31 cellular contexts compared by ENCODE assay signal in the genomic region with DNA sequence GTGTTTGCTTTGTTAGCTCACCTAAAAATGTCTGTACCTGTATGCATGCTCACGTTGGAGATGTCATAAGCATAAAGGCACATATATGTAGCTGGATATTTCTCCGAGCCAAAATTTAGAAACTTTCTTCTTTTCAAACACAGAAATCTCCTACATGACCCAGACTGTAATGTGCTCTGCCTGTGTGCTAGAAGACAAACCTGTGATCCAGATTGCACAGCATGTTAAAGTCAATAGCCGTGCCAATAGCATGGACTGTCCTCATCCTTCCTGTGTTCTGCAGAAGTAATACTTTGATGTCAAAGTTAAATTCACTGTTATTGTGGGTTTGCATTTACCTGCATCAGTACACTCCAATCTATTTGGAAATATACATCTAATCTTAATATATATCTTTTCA.
"Had no signal": no experiment of that assay in that cellular context is flagged by ENCODE, and none has a peak within 500 bp of the region (broad histone marks: within the 10 kb centered on the region; RNA-seq: fewer than 3 reads in every experiment).

No MANE protein-coding gene starts in this region.

- H3K9me3 ChIP-seq: colonic mucosa, esophagus squamous epithelium, gastrocnemius medialis, mucosa of descending colon, neutrophil, ovary, testis, uterus had no signal

- H3K27me3 Mint-ChIP-seq: activated CD4-positive, alpha-beta memory T cell treated with anti-CD3 and anti-CD28 coated beads, Interleukin-2, amount 10 ng/mL, durations not matched to agents 7 days and 5 days; activated CD4-positive, alpha-beta T cell treated with anti-CD3 and anti-CD28 coated beads, Interleukin-2, amount 10 ng/mL, durations not matched to agents 7 days and 5 days; central memory CD8-positive, alpha-beta T cell; natural killer cell treated with Interleukin-12 subunit alpha and Interleukin-12 subunit beta and Interleukin-15 and Interleukin-18, amount 100 ng/mL, for 72 hours; progenitor cell of endocrine pancreas; T-helper 17 cell; type B pancreatic cell had no signal

- H3K79me2 ChIP-seq: hepatocyte had no signal

- H3K4me3 Mint-ChIP-seq: activated CD4-positive, alpha-beta memory T cell treated with anti-CD3 and anti-CD28 coated beads, Interleukin-2, amount 10 ng/mL, durations not matched to agents 7 days and 5 days; activated CD4-positive, alpha-beta T cell treated with anti-CD3 and anti-CD28 coated beads, Interleukin-2, amount 10 ng/mL, durations not matched to agents 7 days and 5 days; activated T-cell treated with anti-CD3 and anti-CD28 coated beads, Interleukin-2, amount 50 U/mL, for 4 hours; central memory CD8-positive, alpha-beta T cell; natural killer cell treated with Interleukin-12 subunit alpha and Interleukin-12 subunit beta and Interleukin-15 and Interleukin-18, amount 100 ng/mL, for 72 hours; T-helper 17 cell; type B pancreatic cell had no signal

- H3K27ac ChIP-seq: colonic mucosa, epithelial cell of prostate, esophagus squamous epithelium, gastrocnemius medialis, hepatocyte, neutrophil, ovary, skin epidermis, testis, uterus had no signal

- H3K9me3 Mint-ChIP-seq: activated CD4-positive, alpha-beta memory T cell treated with anti-CD3 and anti-CD28 coated beads, Interleukin-2, amount 10 ng/mL, durations not matched to agents 7 days and 5 days; activated CD4-positive, alpha-beta T cell treated with anti-CD3 and anti-CD28 coated beads, Interleukin-2, amount 10 ng/mL, durations not matched to agents 7 days and 5 days; activated T-helper 2 cell treated with anti-CD3 and anti-CD28 coated beads, Interferon-gamma antibody, Interleukin-2, Interleukin-4, amounts not matched to agents 10 μg/mL and 5 μg/mL and 100 μg/mL, durations not matched to agents 14 hours and 24 hours and 36 hours; type B pancreatic cell had no signal

- H3K4me3 ChIP-seq: colonic mucosa, esophagus squamous epithelium, gastrocnemius medialis, hepatocyte, mucosa of descending colon, ovary, skin epidermis, testis, uterus had no signal

- H3K4me2 ChIP-seq: hepatocyte had no signal

- ATAC-seq: activated naive CD4-positive, alpha-beta T cell treated with anti-CD3 and anti-CD28 coated beads, Interleukin-2, amount 50 U/mL, for 72 hours; activated T-cell treated with anti-CD3 and anti-CD28 coated beads, Interleukin-2, amount 50 U/mL, for 4 hours; gastrocnemius medialis; left ventricle myocardium superior; natural killer cell treated with Interleukin-12 subunit alpha and Interleukin-12 subunit beta and Interleukin-15 and Interleukin-18, amount 100 ng/mL, for 72 hours; sciatic nerve; stimulated activated naive CD8-positive, alpha-beta T cell treated with anti-CD3 and anti-CD28 coated beads, Interleukin-15, Interleukin-2, amounts not matched to agents 100 U/mL and 50 U/mL, for 24 hours; T-helper 17 cell had no signal

- H3K36me3 Mint-ChIP-seq: activated naive CD4-positive, alpha-beta T cell treated with anti-CD3 and anti-CD28 coated beads, Interleukin-2, amount 50 U/mL, for 72 hours; natural killer cell treated with Interleukin-12 subunit alpha and Interleukin-12 subunit beta and Interleukin-15 and Interleukin-18, amount 100 ng/mL, for 72 hours; type B pancreatic cell had no signal

- H3K36me3 ChIP-seq: colonic mucosa, esophagus squamous epithelium, gastrocnemius medialis, neutrophil, ovary, uterus had no signal

- H2AFZ ChIP-seq: hepatocyte had no signal

- H3K27me3 ChIP-seq: colonic mucosa, esophagus squamous epithelium, gastrocnemius medialis, hepatocyte, neutrophil, ovary, testis, uterus had no signal

- H3K4me1 ChIP-seq: colonic mucosa, esophagus squamous epithelium, gastrocnemius medialis, testis, uterus had no signal

- H3K4me1 Mint-ChIP-seq: activated CD4-positive, alpha-beta memory T cell treated with anti-CD3 and anti-CD28 coated beads, Interleukin-2, amount 10 ng/mL, durations not matched to agents 7 days and 5 days; activated CD4-positive, alpha-beta T cell treated with anti-CD3 and anti-CD28 coated beads, Interleukin-2, amount 10 ng/mL, durations not matched to agents 7 days and 5 days; central memory CD8-positive, alpha-beta T cell; T-helper 17 cell had no signal

- DNase-seq: activated CD4-positive, alpha-beta memory T cell treated with anti-CD3 and anti-CD28 coated beads, Interleukin-2, amount 10 ng/mL, durations not matched to agents 7 days and 5 days; activated CD4-positive, alpha-beta T cell treated with anti-CD3 and anti-CD28 coated beads for 1 hour; activated CD4-positive, alpha-beta T cell treated with anti-CD3 and anti-CD28 coated beads, Interleukin-2, amount 10 ng/mL, durations not matched to agents 7 days and 5 days; activated T-cell treated with anti-CD3 and anti-CD28 coated beads, Interleukin-2, amount 50 U/mL, for 4 hours; colonic mucosa; effector CD8-positive, alpha-beta T cell; esophagus squamous epithelium; gastrocnemius medialis; glutamatergic neuron; islet precursor cell; left ventricle myocardium superior; mucosa of descending colon; ovary; stimulated activated CD4-positive, alpha-beta T cell treated with anti-CD3 and anti-CD28 coated beads, Interleukin-12 subunit alpha, Interleukin-12 subunit beta, amount 100 ng/mL, for 4 hours; stimulated activated CD4-positive, alpha-beta T cell treated with anti-CD3 and anti-CD28 coated beads, Interleukin-4, amount 100 ng/mL, for 1 hour; stimulated activated naive CD8-positive, alpha-beta T cell treated with anti-CD3 and anti-CD28 coated beads, Interleukin-15, Interleukin-2, amounts not matched to agents 100 U/mL and 50 U/mL, for 24 hours; T-helper 17 cell; T1000; testis; uterus had no signal

- H3K27ac Mint-ChIP-seq: activated CD4-positive, alpha-beta memory T cell treated with anti-CD3 and anti-CD28 coated beads, Interleukin-2, amount 10 ng/mL, durations not matched to agents 7 days and 5 days; activated CD4-positive, alpha-beta T cell treated with anti-CD3 and anti-CD28 coated beads, Interleukin-2, amount 10 ng/mL, durations not matched to agents 7 days and 5 days; activated naive CD4-positive, alpha-beta T cell treated with anti-CD3 and anti-CD28 coated beads, Interleukin-2, amount 50 U/mL, for 72 hours; activated T-helper 2 cell treated with anti-CD3 and anti-CD28 coated beads, Interferon-gamma antibody, Interleukin-2, Interleukin-4, amounts not matched to agents 10 μg/mL and 5 μg/mL and 100 μg/mL, durations not matched to agents 14 hours and 24 hours and 36 hours; natural killer cell treated with Interleukin-12 subunit alpha and Interleukin-12 subunit beta and Interleukin-15 and Interleukin-18, amount 100 ng/mL, for 72 hours; progenitor cell of endocrine pancreas; T-helper 17 cell; type B pancreatic cell had no signal
